8 cellular contexts compared by ENCODE assay signal in genomic region chr4:89110541-89110985, GRCh38. TPM values are rescaled to one million over a fixed set of nuclear protein-coding genes. Genes with fewer than 3 reads are reported as not detected.
DNase-seq lines count a peak whose midpoint lies in the region; ATAC-seq and TF ChIP-seq lines count a peak whose summit lies in the region.

No MANE protein-coding gene starts in this region.

- H3K4me1 ChIP-seq in ascending aorta, result peaks cover 3 to 4% of the 10 kb centered on the region in 2 donors
- H3K4me1 ChIP-seq in left lung, result peaks cover 5 to 19% of the 10 kb centered on the region in 2 donors
- peaks cover 8 to 18% (median 13%) of the 10 kb centered on the region in 4 donors for H3K4me1 ChIP-seq in transverse colon

- H3K27me3 ChIP-seq in CD4-positive, alpha-beta T cell (ENCODE audit: control insufficient read depth, insufficient read depth, low read length), result no peaks in the 10 kb centered on the region
- H3K27me3 ChIP-seq in HL-60 (ENCODE audit: insufficient read depth, poor library complexity, severe bottlenecking) (peaks cover 16% of the 10 kb centered on the region), ascending aorta (no peaks in the 10 kb centered on the region), left lung (peaks cover 0 to 20% of the 10 kb centered on the region in 2 donors), transverse colon (no peaks in the 10 kb centered on the region)

- no peaks in the 10 kb centered on the region for H3K9me3 ChIP-seq in CD4-positive, alpha-beta T cell (ENCODE audit: control insufficient read depth, low read length)
- no peaks in the 10 kb centered on the region for H3K9me3 ChIP-seq in ascending aorta
- no peaks in the 10 kb centered on the region for H3K9me3 ChIP-seq in left lung
- no peaks in the 10 kb centered on the region for H3K9me3 ChIP-seq in transverse colon

- CTCF ChIA-PET in CD4-positive, alpha-beta T cell (lab: Charles Lee), result no interaction called here

- H3K4me1 Mint-ChIP-seq in CD4-positive, alpha-beta T cell (ENCODE audit: low read depth), result peaks cover 27% of the 10 kb centered on the region

- H3K27ac Mint-ChIP-seq in CD4-positive, alpha-beta T cell, result peak overlapping the region; percentile 75

- TF ChIP-seq CTCF in CD4-positive, alpha-beta T cell (IDR thresholded peaks at IDR 0.05), result no peak
- TF ChIP-seq CTCF in HL-60 (IDR thresholded peaks at IDR 0.05; ENCODE audit: insufficient read depth, low read length), result no peak
- no peak for TF ChIP-seq CTCF in ascending aorta (IDR thresholded peaks at IDR 0.05)
- TF ChIP-seq CTCF in left lung (IDR thresholded peaks at IDR 0.05), result no peak
- no peak for TF ChIP-seq CTCF in transverse colon (IDR thresholded peaks at IDR 0.05)
- no peak for TF ChIP-seq CTCF in GM13977 (IDR thresholded peaks at IDR 0.05; ENCODE audit: extremely low read depth, insufficient read depth, missing control alignments)

- H3K36me3 ChIP-seq in ascending aorta (no peaks in the 10 kb centered on the region), left lung (no peaks in the 10 kb centered on the region), transverse colon (no peaks in the 10 kb centered on the region)

- TF ChIP-seq EP300 in transverse colon (IDR thresholded peaks at IDR 0.05; ENCODE audit: low read depth), result no peak

- POLR2A ChIA-PET in CD4-positive, alpha-beta T cell (lab: Charles Lee), result no interaction called here

- peaks cover 5% of the 10 kb centered on the region for H3K27me3 Mint-ChIP-seq in CD4-positive, alpha-beta T cell

- DNase-seq in CD4-positive, alpha-beta T cell, result no peak
- DNase-seq in HL-60 (ENCODE audit: low read depth in 1 of 2, low spot score in 1 of 2), result no peak
- no peak for DNase-seq in ascending aorta (ENCODE audit: low spot score in 2 of 2)
- no peak for DNase-seq in left lung
- no peak for DNase-seq in transverse colon
- no peak for DNase-seq in activated CD4-positive, alpha-beta T cell treated with anti-CD3 and anti-CD28 coated beads, Interleukin-2, amount 50 U/mL, for 4 hours
- no peak for DNase-seq in GM13977 (ENCODE audit: low spot score)

- H3K4me3 Mint-ChIP-seq in CD4-positive, alpha-beta T cell, result peak overlapping the region; percentile 90

- intact Hi-C loops in CD4-positive, alpha-beta T cell (cut with DNase I, micrococcal nuclease), result loop anchor here (5.0 to 10.0 kb wide), 10 partner anchors 88 to 1886 kb away; partner anchors contain the start of genes GPRIN3 (in 1 of the 2), HERC3 (in 1 of the 2), HERC6 (in 1 of the 2) and KLHL8 (in 1 of the 2)
- intact Hi-C loops in ascending aorta (cut with DNase I) (loop anchor here (2.0 kb wide), 3 partner anchors 54 to 828 kb away; partner anchors contain the start of genes FAM13A and HERC3), left lung (cut with DNase I) (no loop called here), transverse colon (cut with DNase I; ENCODE audit: low total_unique reads) (no loop called here)

- peaks cover 2% of the 10 kb centered on the region for H3K9me3 Mint-ChIP-seq in CD4-positive, alpha-beta T cell

- WGBS in transverse colon (ENCODE audit: low coverage in 1 of 2), 2 donors, result 0 to 2% methylated on average over 1 to 23 of the region's 30 CpGs

- no peak overlapping the region for H3K27ac ChIP-seq in CD4-positive, alpha-beta T cell (ENCODE audit: low read depth, low read length)
- H3K27ac ChIP-seq in HL-60 (replicated peaks) (no peak overlapping the region), ascending aorta (peak overlapping the region in 1 of 2 donors; percentile 77), left lung (peak overlapping the region in 1 of 2 donors; percentile 88), transverse colon (peak overlapping the region; percentile 84 to 92 (median 88))

- H3K36me3 Mint-ChIP-seq in CD4-positive, alpha-beta T cell (ENCODE audit: low read depth), result peaks cover 21% of the 10 kb centered on the region

- ATAC-seq in CD4-positive, alpha-beta T cell (ENCODE audit: poor library complexity), result no peak
- ATAC-seq in left lung (peak; percentile 1), HG03442 (IDR thresholded peaks at IDR 0.05; ENCODE audit: unreplicated experiment) (no peak)

- H3K4me3 ChIP-seq in HL-60 (replicated peaks; ENCODE audit: insufficient read depth, low read length) (peak overlapping the region; percentile 65), ascending aorta (peak overlapping the region; percentile 68 to 79), left lung (peak overlapping the region; percentile 71 to 86), transverse colon (peak overlapping the region; percentile 67 to 98 (median 72))

- in situ Hi-C loops in transverse colon (cut with MboI; ENCODE audit: low pct_ligation_motif_present in 1 of 4, low pct_unique_long_range_greater_than_20kb in 1 of 4, low sequenced_read_pairs in 3 of 4), result no loop called here
- in situ Hi-C loops in GM13977 (cut with MboI; ENCODE audit: low pct_unique_long_range_greater_than_20kb, low sequenced_read_pairs, unreplicated experiment), result no loop called here

- no peak for TF ChIP-seq POLR2A in transverse colon (IDR thresholded peaks at IDR 0.05)

RNA-seq across cellular contexts. Expression of gene TIGD2, which starts 0.8 kb away (rescaled TPM):
- 1 to 10 TPM; 3.3 to 3.9 TPM for total RNA-seq in CD4-positive, alpha-beta T cell
- 0.21 TPM for total RNA-seq in ascending aorta
- 1 to 10 TPM; 5.4 to 6.7 TPM for total RNA-seq in left lung
- 1 to 10 TPM; 1.1 to 7.5 (median 6.6) TPM for total RNA-seq in transverse colon

RNA-seq across cellular contexts. Expression of gene FAM13A, which starts 53.6 kb away (rescaled TPM):
- total RNA-seq in CD4-positive, alpha-beta T cell, result 10 to 100 TPM in 1 of 2 experiments, 1 to 10 TPM in 1; 9.6 to 10.2 TPM
- total RNA-seq in ascending aorta, result 13.2 TPM
- total RNA-seq in left lung, result 10 to 100 TPM; 22.2 to 24.7 TPM
- total RNA-seq in transverse colon, result 10 to 100 TPM; 57.6 to 88.6 (median 67.6) TPM

Comparison
In these comparisons a context has a peak if more than half of its experiments do, and no peak if none do; other contexts are left out.
1. H3K27ac ChIP-seq: peak in transverse colon (4 of 4); none in CD4-positive, alpha-beta T cell (single experiment) and HL-60 (single experiment).
2. intact Hi-C loops: an anchor here in CD4-positive, alpha-beta T cell (5.0 to 10.0 kb wide) and ascending aorta (2.0 kb wide); none called in left lung and transverse colon.
3. Peak in every context shown above with its lines, with median percentiles within 50 percentile points of each other: H3K4me3 ChIP-seq.